In genomic region chr13:34346626-34347025, GRCh38 we compare ENCODE assay signal across 17 cellular contexts.
DNase-seq lines count a peak whose midpoint lies in the region; ATAC-seq and TF ChIP-seq lines count a peak whose summit lies in the region.
"Had no signal": no experiment of that assay in that cellular context is flagged by ENCODE, and none has a peak within 500 bp of the region (broad histone marks: within the 10 kb centered on the region; RNA-seq: fewer than 3 reads in every experiment).

No MANE protein-coding gene starts in this region.

- no peaks in the 10 kb centered on the region for H3K9me3 ChIP-seq in thyroid gland
- no peaks in the 10 kb centered on the region for H3K9me3 ChIP-seq in Karpas-422 (ENCODE audit: low read length)
- H3K9me3 ChIP-seq: MG63 had no signal

- H3K36me3 ChIP-seq in thyroid gland (no peaks in the 10 kb centered on the region), Karpas-422 (ENCODE audit: insufficient read depth, low read length) (no peaks in the 10 kb centered on the region)
- H3K36me3 ChIP-seq: MG63 had no signal

- peak overlapping the region; percentile 93 for H3K27ac Mint-ChIP-seq in progenitor cell of endocrine pancreas
- H3K27ac Mint-ChIP-seq: CD4-positive, CD25-positive, alpha-beta regulatory T cell had no signal

- DNase-seq in M059J (ENCODE audit: low read depth), result peak; percentile 32
- no peak for DNase-seq in epithelial cell of prostate (ENCODE audit: low read depth, low spot score)
- DNase-seq in progenitor cell of endocrine pancreas (ENCODE audit: low spot score, unreplicated experiment), result no peak
- no peak for DNase-seq in thyroid gland
- DNase-seq in Karpas-422, result no peak
- no peak for DNase-seq in SKM-1 treated with dmso at 0.1 percent for 144 hours (lab: John Stamatoyannopoulos, UW; ENCODE audit: unreplicated experiment)
- DNase-seq: CD4-positive, CD25-positive, alpha-beta regulatory T cell; GDM1; KG1; MG63; NCI-H1105; NCI-H187; NCI-H446; NCI-H748 treated with DMSO at 0.1 percent for 48 hours; SW 1271 had no signal

- intact Hi-C loops in thyroid gland (cut with DNase I), result no loop called here

- no peaks in the 10 kb centered on the region for H3K36me3 Mint-ChIP-seq in progenitor cell of endocrine pancreas (ENCODE audit: insufficient read depth)
- H3K36me3 Mint-ChIP-seq: CD4-positive, CD25-positive, alpha-beta regulatory T cell had no signal

- no peaks in the 10 kb centered on the region for H3K9me2 ChIP-seq in Karpas-422 (replicated peaks; ENCODE audit: insufficient read depth, low read length)

- H3K9ac ChIP-seq in Karpas-422 (ENCODE audit: low read length), result no peak overlapping the region

- H3K79me2 ChIP-seq in Karpas-422 (ENCODE audit: low read length), result no peaks in the 10 kb centered on the region

- no peaks in the 10 kb centered on the region for H4K20me1 ChIP-seq in Karpas-422 (ENCODE audit: insufficient read depth, low read depth, low read length)

- no peak overlapping the region for H3K4me3 Mint-ChIP-seq in progenitor cell of endocrine pancreas (ENCODE audit: low read depth)
- H3K4me3 Mint-ChIP-seq: CD4-positive, CD25-positive, alpha-beta regulatory T cell had no signal

- no peak overlapping the region for H3K4me3 ChIP-seq in thyroid gland (replicated peaks in 1 of 3)
- H3K4me3 ChIP-seq in Karpas-422 (ENCODE audit: low read length), result no peak overlapping the region
- H3K4me3 ChIP-seq: MG63 had no signal

- no peak for TF ChIP-seq POLR2A in thyroid gland (IDR thresholded peaks at IDR 0.05)

- no peaks in the 10 kb centered on the region for H3K27me3 Mint-ChIP-seq in progenitor cell of endocrine pancreas
- H3K27me3 Mint-ChIP-seq: CD4-positive, CD25-positive, alpha-beta regulatory T cell had no signal

- 85 to 88% methylated on average over 4 of the region's 4 CpGs for WGBS in thyroid gland, 2 donors

- no peak for TF ChIP-seq CTCF in C4-2B (conservative IDR thresholded peaks at IDR 0.05)
- TF ChIP-seq CTCF in progenitor cell of endocrine pancreas (IDR thresholded peaks at IDR 0.05; ENCODE audit: unreplicated experiment), result no peak
- TF ChIP-seq CTCF in thyroid gland (IDR thresholded peaks at IDR 0.05), result no peak

- H3K27me3 ChIP-seq in thyroid gland, result no peaks in the 10 kb centered on the region
- H3K27me3 ChIP-seq in Karpas-422 (ENCODE audit: low read length), result no peaks in the 10 kb centered on the region
- H3K27me3 ChIP-seq: MG63 had no signal

- H2AFZ ChIP-seq in Karpas-422 (ENCODE audit: low read length), result no peak overlapping the region

- peaks cover 0 to 29% of the 10 kb centered on the region in 2 donors for H3K4me1 ChIP-seq in thyroid gland
- H3K4me1 ChIP-seq in Karpas-422 (ENCODE audit: low read length), result no peaks in the 10 kb centered on the region

- peaks cover 5% of the 10 kb centered on the region for H3K9me3 Mint-ChIP-seq in progenitor cell of endocrine pancreas (ENCODE audit: low read depth)

- no peak overlapping the region for H3K4me2 ChIP-seq in Karpas-422 (ENCODE audit: low read depth, low read length, poor library complexity, severe bottlenecking)

- peaks cover 42% of the 10 kb centered on the region for H3K4me1 Mint-ChIP-seq in progenitor cell of endocrine pancreas (ENCODE audit: low read depth)
- H3K4me1 Mint-ChIP-seq: CD4-positive, CD25-positive, alpha-beta regulatory T cell had no signal

- no peak for ATAC-seq in GM18909 (IDR thresholded peaks at IDR 0.05; ENCODE audit: poor library complexity, unreplicated experiment)

- H3K27ac ChIP-seq in C4-2B, result peak overlapping the region; percentile 93; the same call in 1 of the 2 replicates
- H3K27ac ChIP-seq in epithelial cell of prostate, result peak overlapping the region; percentile 34
- no peak overlapping the region for H3K27ac ChIP-seq in thyroid gland
- no peak overlapping the region for H3K27ac ChIP-seq in Karpas-422 (ENCODE audit: low read length)

Comparison
In these comparisons a context has a peak if more than half of its experiments do, and no peak if none do; other contexts are left out.
1. H3K27ac ChIP-seq: peak in C4-2B (single experiment) and epithelial cell of prostate (single experiment); none in thyroid gland (0 of 3) and Karpas-422 (single experiment).